In genomic region chr5:155839251-155840037, GRCh38 we compare ENCODE assay signal across 13 cellular contexts.
DNase-seq lines count a peak whose midpoint lies in the region; TF ChIP-seq lines count a peak whose summit lies in the region.
"Had no signal": no experiment of that assay in that cellular context is flagged by ENCODE, and none has a peak within 500 bp of the region (broad histone marks: within the 10 kb centered on the region; RNA-seq: fewer than 3 reads in every experiment).

No MANE protein-coding gene starts in this region.

- H3K27me3 ChIP-seq in SJCRH30 (no peaks in the 10 kb centered on the region), neural progenitor cell (no peaks in the 10 kb centered on the region), uterus (no peaks in the 10 kb centered on the region)
- H3K27me3 ChIP-seq: cardiac muscle cell, right lobe of liver had no signal

- no peak overlapping the region for H3K4me3 Mint-ChIP-seq in neural progenitor cell
- H3K4me3 Mint-ChIP-seq in activated T-helper 2 cell treated with anti-CD3 and anti-CD28 coated beads, Interferon-gamma antibody, Interleukin-2, Interleukin-4, amounts not matched to agents 10 μg/mL and 5 μg/mL and 100 μg/mL, durations not matched to agents 14 hours and 24 hours and 36 hours (ENCODE audit: low read depth) = no peak overlapping the region
- H3K4me3 Mint-ChIP-seq: activated naive CD4-positive, alpha-beta T cell treated with anti-CD3 and anti-CD28 coated beads for 36 hours; CD8-positive, alpha-beta T cell; natural killer cell treated with Interleukin-12 subunit alpha and Interleukin-12 subunit beta and Interleukin-15 and Interleukin-18, amount 100 ng/mL, for 72 hours had no signal

- H3K4me2 ChIP-seq in neural progenitor cell = no peak overlapping the region

- H3K36me3 Mint-ChIP-seq in neural progenitor cell = no peaks in the 10 kb centered on the region
- no peaks in the 10 kb centered on the region for H3K36me3 Mint-ChIP-seq in activated T-helper 2 cell treated with anti-CD3 and anti-CD28 coated beads, Interferon-gamma antibody, Interleukin-2, Interleukin-4, amounts not matched to agents 10 μg/mL and 5 μg/mL and 100 μg/mL, durations not matched to agents 14 hours and 24 hours and 36 hours (ENCODE audit: low read depth)
- H3K36me3 Mint-ChIP-seq: CD8-positive, alpha-beta T cell; natural killer cell treated with Interleukin-12 subunit alpha and Interleukin-12 subunit beta and Interleukin-15 and Interleukin-18, amount 100 ng/mL, for 72 hours had no signal

- intact Hi-C loops in uterus (cut with DNase I; ENCODE audit: low total_unique reads) = no loop called here
- intact Hi-C loops in activated T-helper 2 cell treated with anti-CD3 and anti-CD28 coated beads, Interferon-gamma antibody, Interleukin-2, Interleukin-4, amounts not matched to agents 10 μg/mL and 5 μg/mL and 100 μg/mL, durations not matched to agents 14 hours and 24 hours and 36 hours (cut with micrococcal nuclease) = no loop called here

- H3K4me1 ChIP-seq in SJCRH30 (peaks cover 13% of the 10 kb centered on the region), neural progenitor cell (no peaks in the 10 kb centered on the region), uterus (no peaks in the 10 kb centered on the region)
- H3K4me1 ChIP-seq: right lobe of liver had no signal

- TF ChIP-seq CTCF in neural progenitor cell (IDR thresholded peaks at IDR 0.05) (no peak), uterus (IDR thresholded peaks at IDR 0.05) (no peak)

- no peaks in the 10 kb centered on the region for H3K27me3 Mint-ChIP-seq in neural progenitor cell (ENCODE audit: insufficient read depth, low read depth)
- no peaks in the 10 kb centered on the region for H3K27me3 Mint-ChIP-seq in activated T-helper 2 cell treated with anti-CD3 and anti-CD28 coated beads, Interferon-gamma antibody, Interleukin-2, Interleukin-4, amounts not matched to agents 10 μg/mL and 5 μg/mL and 100 μg/mL, durations not matched to agents 14 hours and 24 hours and 36 hours (ENCODE audit: low read depth)
- H3K27me3 Mint-ChIP-seq: natural killer cell treated with Interleukin-12 subunit alpha and Interleukin-12 subunit beta and Interleukin-15 and Interleukin-18, amount 100 ng/mL, for 72 hours had no signal

- H3K36me3 ChIP-seq in SJCRH30 (no peaks in the 10 kb centered on the region), neural progenitor cell (no peaks in the 10 kb centered on the region), uterus (no peaks in the 10 kb centered on the region)
- H3K36me3 ChIP-seq: cardiac muscle cell, right lobe of liver had no signal

- H3K79me2 ChIP-seq in neural progenitor cell (ENCODE audit: low read depth) = no peaks in the 10 kb centered on the region

- no peak overlapping the region for H3K27ac Mint-ChIP-seq in neural progenitor cell
- H3K27ac Mint-ChIP-seq in activated T-helper 2 cell treated with anti-CD3 and anti-CD28 coated beads, Interferon-gamma antibody, Interleukin-2, Interleukin-4, amounts not matched to agents 10 μg/mL and 5 μg/mL and 100 μg/mL, durations not matched to agents 14 hours and 24 hours and 36 hours = no peak overlapping the region
- H3K27ac Mint-ChIP-seq: activated naive CD4-positive, alpha-beta T cell treated with anti-CD3 and anti-CD28 coated beads for 36 hours; CD8-positive, alpha-beta T cell; natural killer cell treated with Interleukin-12 subunit alpha and Interleukin-12 subunit beta and Interleukin-15 and Interleukin-18, amount 100 ng/mL, for 72 hours had no signal

- H3K9ac ChIP-seq in neural progenitor cell = no peak overlapping the region

- H2AFZ ChIP-seq in neural progenitor cell (replicated peaks) = no peak overlapping the region

- H3K9me3 Mint-ChIP-seq in neural progenitor cell = no peaks in the 10 kb centered on the region
- no peaks in the 10 kb centered on the region for H3K9me3 Mint-ChIP-seq in activated T-helper 2 cell treated with anti-CD3 and anti-CD28 coated beads, Interferon-gamma antibody, Interleukin-2, Interleukin-4, amounts not matched to agents 10 μg/mL and 5 μg/mL and 100 μg/mL, durations not matched to agents 14 hours and 24 hours and 36 hours
- H3K9me3 Mint-ChIP-seq: activated naive CD4-positive, alpha-beta T cell treated with anti-CD3 and anti-CD28 coated beads for 36 hours; CD8-positive, alpha-beta T cell; natural killer cell treated with Interleukin-12 subunit alpha and Interleukin-12 subunit beta and Interleukin-15 and Interleukin-18, amount 100 ng/mL, for 72 hours had no signal

- H3K27ac ChIP-seq in SJCRH30 (peak overlapping the region; percentile 87), neural progenitor cell (no peak overlapping the region), uterus (no peak overlapping the region)
- H3K27ac ChIP-seq: cardiac muscle cell, right lobe of liver had no signal

- no peaks in the 10 kb centered on the region for H3K4me1 Mint-ChIP-seq in neural progenitor cell
- H3K4me1 Mint-ChIP-seq in activated T-helper 2 cell treated with anti-CD3 and anti-CD28 coated beads, Interferon-gamma antibody, Interleukin-2, Interleukin-4, amounts not matched to agents 10 μg/mL and 5 μg/mL and 100 μg/mL, durations not matched to agents 14 hours and 24 hours and 36 hours (ENCODE audit: low read depth) = no peaks in the 10 kb centered on the region

- no peak for TF ChIP-seq POLR2A in uterus (IDR thresholded peaks at IDR 0.05)

- no peaks in the 10 kb centered on the region for H3F3A ChIP-seq in neural progenitor cell (ENCODE audit: low read depth)

- DNase-seq in GM03348 (ENCODE audit: low spot score) (peak; percentile 12), NAMALWA (ENCODE audit: low spot score) (peak; percentile 30), SJCRH30 (peak; percentile 90 to 97), neural progenitor cell (ENCODE audit: low spot score) (peak; percentile 30), uterus (no peak), inferior parietal cortex (ENCODE audit: extremely low spot score) (no peak)
- DNase-seq in activated T-helper 2 cell treated with anti-CD3 and anti-CD28 coated beads, Interferon-gamma antibody, Interleukin-2, Interleukin-4, amounts not matched to agents 10 μg/mL and 5 μg/mL and 100 μg/mL, durations not matched to agents 14 hours and 24 hours and 36 hours (ENCODE audit: low spot score) = no peak
- DNase-seq: activated naive CD4-positive, alpha-beta T cell treated with anti-CD3 and anti-CD28 coated beads for 36 hours; CD8-positive, alpha-beta T cell; NCI-H446 treated with DMSO at 0.1 percent for 48 hours; right lobe of liver had no signal

- no peaks in the 10 kb centered on the region for H4K20me1 ChIP-seq in neural progenitor cell (ENCODE audit: low read depth)

- H3K9me3 ChIP-seq in SJCRH30 (replicated peaks) (no peaks in the 10 kb centered on the region), neural progenitor cell (ENCODE audit: low read depth) (no peaks in the 10 kb centered on the region), uterus (no peaks in the 10 kb centered on the region)
- H3K9me3 ChIP-seq: right lobe of liver had no signal

- H3K4me3 ChIP-seq in SJCRH30 (peak overlapping the region; percentile 38), neural progenitor cell (no peak overlapping the region), uterus (no peak overlapping the region)
- H3K4me3 ChIP-seq: cardiac muscle cell, right lobe of liver had no signal

Comparison
In these comparisons a context has a peak if more than half of its experiments do, and no peak if none do; other contexts are left out.
1. DNase-seq: peak in GM03348 (single experiment), NAMALWA (single experiment), SJCRH30 (2 of 2) and neural progenitor cell (single experiment); none in uterus (0 of 2), activated T-helper 2 cell treated with anti-CD3 and anti-CD28 coated beads, Interferon-gamma antibody, Interleukin-2, Interleukin-4, amounts not matched to agents 10 μg/mL and 5 μg/mL and 100 μg/mL, durations not matched to agents 14 hours and 24 hours and 36 hours (single experiment) and inferior parietal cortex (single experiment).